Comparison of ENCODE assay signal across 24 cellular contexts in the genomic region with DNA sequence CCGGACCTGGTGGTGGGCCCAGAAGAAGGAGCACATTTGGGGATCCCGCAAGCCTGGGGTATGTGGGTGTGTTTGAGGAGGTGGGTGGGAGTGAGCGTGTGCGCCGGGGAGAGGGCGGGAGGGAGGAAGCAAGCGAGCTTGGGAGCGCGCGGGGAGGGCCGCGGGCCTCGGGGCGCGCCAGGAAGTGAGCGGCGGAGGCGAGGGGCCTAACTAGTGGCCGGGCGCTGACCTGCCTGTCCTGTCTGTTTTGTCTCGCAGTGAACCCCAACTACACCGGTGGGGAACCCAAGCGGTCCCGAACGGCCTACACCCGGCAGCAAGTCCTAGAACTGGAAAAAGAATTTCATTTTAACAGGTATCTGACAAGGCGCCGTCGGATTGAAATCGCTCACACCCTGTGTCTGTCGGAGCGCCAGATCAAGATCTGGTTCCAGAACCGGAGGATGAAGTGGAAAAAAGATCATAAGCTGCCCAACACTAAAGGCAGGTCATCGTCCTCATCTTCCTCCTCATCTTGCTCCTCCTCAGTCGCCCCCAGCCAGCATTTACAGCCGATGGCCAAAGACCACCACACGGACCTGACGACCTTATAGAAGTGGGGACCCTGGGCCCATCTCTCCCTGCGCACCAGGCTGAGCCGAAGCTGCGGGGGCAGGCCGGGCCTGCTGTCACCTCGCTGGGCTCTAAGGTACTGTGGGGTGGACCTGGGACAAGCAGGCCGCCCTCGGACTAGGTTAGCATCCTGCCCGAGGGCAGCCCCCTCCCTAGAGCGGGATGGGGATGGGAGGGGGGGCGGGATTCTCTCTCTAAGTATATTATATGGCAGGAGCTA. TPM values are rescaled to one million over a fixed set of nuclear protein-coding genes. Genes with fewer than 3 reads are reported as not detected.
DNase-seq lines count a peak whose midpoint lies in the region; ATAC-seq and TF ChIP-seq lines count a peak whose summit lies in the region.
"Had no signal": no experiment of that assay in that cellular context is flagged by ENCODE, and none has a peak within 500 bp of the region (broad histone marks: within the 10 kb centered on the region; RNA-seq: fewer than 3 reads in every experiment).

No MANE protein-coding gene starts in this region.

- H3K4me3 Mint-ChIP-seq in activated CD8-positive, alpha-beta memory T cell treated with anti-CD3 and anti-CD28 coated beads, Interleukin-2, amount 10 ng/mL, durations not matched to agents 7 days and 5 days: no peak overlapping the region
- H3K4me3 Mint-ChIP-seq: activated CD4-positive, alpha-beta memory T cell treated with anti-CD3 and anti-CD28 coated beads for 36 hours; effector memory CD8-positive, alpha-beta T cell; HFFc6; stimulated activated memory B cell treated with anti-CD40 and anti-IgM and Interleukin-4, amounts not matched to agents 10 μg/mL and 1 μg/mL and 100 μg/mL, for 72 hours had no signal

- TF ChIP-seq CTCF in astrocyte of the cerebellum (IDR thresholded peaks at IDR 0.05; ENCODE audit: low read depth, low read length, missing control alignments): no peak
- no peak for TF ChIP-seq CTCF in suprapubic skin (IDR thresholded peaks at IDR 0.05)

- peaks cover 16% of the 10 kb centered on the region for H3K4me1 ChIP-seq in suprapubic skin
- H3K4me1 ChIP-seq: A549, foreskin keratinocyte, upper lobe of right lung had no signal

- H3K27ac Mint-ChIP-seq in activated CD8-positive, alpha-beta memory T cell treated with anti-CD3 and anti-CD28 coated beads, Interleukin-2, amount 10 ng/mL, durations not matched to agents 7 days and 5 days: no peak overlapping the region
- H3K27ac Mint-ChIP-seq: activated CD4-positive, alpha-beta memory T cell treated with anti-CD3 and anti-CD28 coated beads for 36 hours; effector memory CD8-positive, alpha-beta T cell; HFFc6; naive thymus-derived CD4-positive, alpha-beta T cell; progenitor cell of endocrine pancreas; stimulated activated memory B cell treated with anti-CD40 and anti-IgM and Interleukin-4, amounts not matched to agents 10 μg/mL and 1 μg/mL and 100 μg/mL, for 72 hours; T-cell had no signal

- TF ChIP-seq POLR2A in suprapubic skin (IDR thresholded peaks at IDR 0.05): no peak

- H3K9me3 Mint-ChIP-seq in activated CD8-positive, alpha-beta memory T cell treated with anti-CD3 and anti-CD28 coated beads, Interleukin-2, amount 10 ng/mL, durations not matched to agents 7 days and 5 days (ENCODE audit: low read depth): no peaks in the 10 kb centered on the region
- H3K9me3 Mint-ChIP-seq: activated CD4-positive, alpha-beta memory T cell treated with anti-CD3 and anti-CD28 coated beads for 36 hours; effector memory CD8-positive, alpha-beta T cell; HFFc6; stimulated activated memory B cell treated with anti-CD40 and anti-IgM and Interleukin-4, amounts not matched to agents 10 μg/mL and 1 μg/mL and 100 μg/mL, for 72 hours; T-cell had no signal

- CTCF ChIA-PET in activated CD8-positive, alpha-beta memory T cell treated with anti-CD3 and anti-CD28 coated beads, Interleukin-2, amount 10 ng/mL, durations not matched to agents 7 days and 5 days (lab: Charles Lee): interaction anchor here (1.1 to 1.3 kb wide), 2 partner anchors 20 to 401 kb away, joined by 3 to 4 read pairs; no protein-coding TSS in a partner anchor

- H3K27me3 Mint-ChIP-seq in activated CD8-positive, alpha-beta memory T cell treated with anti-CD3 and anti-CD28 coated beads, Interleukin-2, amount 10 ng/mL, durations not matched to agents 7 days and 5 days: peaks cover 91% of the 10 kb centered on the region

- H3K4me3 ChIP-seq in astrocyte of the cerebellum (ENCODE audit: low read depth, low read length) (peak overlapping the region; percentile 41), suprapubic skin (peak overlapping the region; percentile 24)
- H3K4me3 ChIP-seq: upper lobe of right lung had no signal

- no peak for TF ChIP-seq EP300 in suprapubic skin (IDR thresholded peaks at IDR 0.05)

- WGBS in suprapubic skin: 63% methylated on average over 44 of the region's 48 CpGs

- peak; percentile 49 for DNase-seq in activated CD8-positive, alpha-beta memory T cell treated with anti-CD3 and anti-CD28 coated beads, Interleukin-2, amount 50 U/mL, for 48 hours
- no peak for DNase-seq in activated CD8-positive, alpha-beta memory T cell treated with anti-CD3 and anti-CD28 coated beads, Interleukin-2, amount 10 ng/mL, durations not matched to agents 7 days and 5 days
- DNase-seq in astrocyte of the cerebellum (ENCODE audit: low read depth) (no peak), kidney tubule cell (ENCODE audit: low spot score) (peak; percentile 62), suprapubic skin (ENCODE audit: low spot score in 2 of 2) (peak; percentile 52 to 65), SIG-M5 treated with dmso at 0.1 percent for 504 hours (lab: John Stamatoyannopoulos, UW; ENCODE audit: unreplicated experiment) (no peak), COR-L47 (lab: John Stamatoyannopoulos, UW) (no peak)
- DNase-seq in activated CD4-positive, alpha-beta T cell treated with anti-CD3 and anti-CD28 coated beads for 1 hour: no peak
- DNase-seq: activated CD4-positive, alpha-beta memory T cell treated with anti-CD3 and anti-CD28 coated beads for 36 hours; activated T-cell treated with anti-CD3 and anti-CD28 coated beads, Interleukin-2, amount 50 U/mL, for 48 hours; CD4-positive, alpha-beta memory T cell; effector memory CD8-positive, alpha-beta T cell; EL; foreskin keratinocyte; HFFc6; naive thymus-derived CD4-positive, alpha-beta T cell; NCI-H226; T-cell; upper lobe of right lung had no signal

- peaks cover 98% of the 10 kb centered on the region for H3K27me3 ChIP-seq in suprapubic skin

- no peak overlapping the region for H3K27ac ChIP-seq in suprapubic skin
- H3K27ac ChIP-seq: cardiac muscle cell, foreskin keratinocyte, upper lobe of right lung, VCaP had no signal

- H3K4me1 Mint-ChIP-seq in activated CD8-positive, alpha-beta memory T cell treated with anti-CD3 and anti-CD28 coated beads, Interleukin-2, amount 10 ng/mL, durations not matched to agents 7 days and 5 days: peaks cover 2% of the 10 kb centered on the region

- no peak for ATAC-seq in activated CD8-positive, alpha-beta memory T cell treated with anti-CD3 and anti-CD28 coated beads, Interleukin-2, amount 10 ng/mL, durations not matched to agents 7 days and 5 days
- ATAC-seq: effector memory CD8-positive, alpha-beta T cell; foreskin keratinocyte; naive thymus-derived CD4-positive, alpha-beta T cell; stimulated activated memory B cell treated with anti-CD40 and anti-IgM and Interleukin-4, amounts not matched to agents 10 μg/mL and 1 μg/mL and 100 μg/mL, for 72 hours; T-cell; upper lobe of right lung had no signal

- no peaks in the 10 kb centered on the region for H3K9me3 ChIP-seq in suprapubic skin
- H3K9me3 ChIP-seq: A549, upper lobe of right lung had no signal

- no peaks in the 10 kb centered on the region for H3K36me3 Mint-ChIP-seq in activated CD8-positive, alpha-beta memory T cell treated with anti-CD3 and anti-CD28 coated beads, Interleukin-2, amount 10 ng/mL, durations not matched to agents 7 days and 5 days
- H3K36me3 Mint-ChIP-seq: CD4-positive, alpha-beta memory T cell; stimulated activated memory B cell treated with anti-CD40 and anti-IgM and Interleukin-4, amounts not matched to agents 10 μg/mL and 1 μg/mL and 100 μg/mL, for 72 hours; T-cell had no signal

- peaks cover 6% of the 10 kb centered on the region for H3K36me3 ChIP-seq in suprapubic skin
- H3K36me3 ChIP-seq: cardiac muscle cell, upper lobe of right lung had no signal

- in situ Hi-C loops in astrocyte of the cerebellum (cut with HindIII; ENCODE audit: low sequenced_read_pairs): no loop called here

RNA-seq across cellular contexts. Expression of a gene that starts 1.2 kb away (rescaled TPM):
- total RNA-seq in activated CD8-positive, alpha-beta memory T cell treated with anti-CD3 and anti-CD28 coated beads, Interleukin-2, amount 10 ng/mL, durations not matched to agents 7 days and 5 days: not detected
- total RNA-seq in suprapubic skin: 1 to 10 TPM in 2 of 4 donors, not detected in 2; 1.9 to 3.1 TPM
- total RNA-seq: activated CD4-positive, alpha-beta memory T cell treated with anti-CD3 and anti-CD28 coated beads for 36 hours; cardiac muscle cell; CD4-positive, alpha-beta memory T cell; naive thymus-derived CD4-positive, alpha-beta T cell; progenitor cell of endocrine pancreas; T-cell had no signal

RNA-seq across cellular contexts. Expression of a gene that starts 4.5 kb away (rescaled TPM):
- total RNA-seq in activated CD8-positive, alpha-beta memory T cell treated with anti-CD3 and anti-CD28 coated beads, Interleukin-2, amount 10 ng/mL, durations not matched to agents 7 days and 5 days: not detected
- total RNA-seq in suprapubic skin: 1 to 10 TPM in 2 of 4 donors, under 1 TPM in 2; 0.49 to 3.5 (median 1.5) TPM
- total RNA-seq: activated CD4-positive, alpha-beta memory T cell treated with anti-CD3 and anti-CD28 coated beads for 36 hours; CD4-positive, alpha-beta memory T cell; naive thymus-derived CD4-positive, alpha-beta T cell; progenitor cell of endocrine pancreas had no signal

RNA-seq across cellular contexts. Expression of a gene that starts 23.1 kb away (rescaled TPM):
- not detected for total RNA-seq in activated CD8-positive, alpha-beta memory T cell treated with anti-CD3 and anti-CD28 coated beads, Interleukin-2, amount 10 ng/mL, durations not matched to agents 7 days and 5 days
- 1 to 10 TPM; 1.4 to 6.0 (median 2.6) TPM for total RNA-seq in suprapubic skin
- total RNA-seq: activated CD4-positive, alpha-beta memory T cell treated with anti-CD3 and anti-CD28 coated beads for 36 hours; cardiac muscle cell; CD4-positive, alpha-beta memory T cell; naive thymus-derived CD4-positive, alpha-beta T cell; progenitor cell of endocrine pancreas; T-cell had no signal

RNA-seq across cellular contexts. Expression of a gene that starts 30.0 kb away (rescaled TPM):
- not detected for total RNA-seq in activated CD8-positive, alpha-beta memory T cell treated with anti-CD3 and anti-CD28 coated beads, Interleukin-2, amount 10 ng/mL, durations not matched to agents 7 days and 5 days
- 1 to 10 TPM in 2 of 4 donors, under 1 TPM in 1, not detected in 1; 0.26 to 3.1 (median 2.6) TPM for total RNA-seq in suprapubic skin
- total RNA-seq: activated CD4-positive, alpha-beta memory T cell treated with anti-CD3 and anti-CD28 coated beads for 36 hours; cardiac muscle cell; CD4-positive, alpha-beta memory T cell; naive thymus-derived CD4-positive, alpha-beta T cell; progenitor cell of endocrine pancreas had no signal

RNA-seq across cellular contexts. Expression of a gene that starts 35.9 kb away (rescaled TPM):
- not detected for total RNA-seq in activated CD8-positive, alpha-beta memory T cell treated with anti-CD3 and anti-CD28 coated beads, Interleukin-2, amount 10 ng/mL, durations not matched to agents 7 days and 5 days
- under 1 TPM in 2 of 4 donors, not detected in 2; 0.85 to 0.89 TPM for total RNA-seq in suprapubic skin
- total RNA-seq: activated CD4-positive, alpha-beta memory T cell treated with anti-CD3 and anti-CD28 coated beads for 36 hours; cardiac muscle cell; CD4-positive, alpha-beta memory T cell; foreskin keratinocyte; HFFc6; naive thymus-derived CD4-positive, alpha-beta T cell; progenitor cell of endocrine pancreas; T-cell had no signal

Comparison
In these comparisons a context has a peak if more than half of its experiments do, and no peak if none do; other contexts are left out.
1. DNase-seq: peak in activated CD8-positive, alpha-beta memory T cell treated with anti-CD3 and anti-CD28 coated beads, Interleukin-2, amount 50 U/mL, for 48 hours (single experiment), kidney tubule cell (single experiment) and suprapubic skin (2 of 2); none in activated CD8-positive, alpha-beta memory T cell treated with anti-CD3 and anti-CD28 coated beads, Interleukin-2, amount 10 ng/mL, durations not matched to agents 7 days and 5 days (single experiment), astrocyte of the cerebellum (single experiment), SIG-M5 treated with dmso at 0.1 percent for 504 hours (single experiment), activated CD4-positive, alpha-beta T cell treated with anti-CD3 and anti-CD28 coated beads for 1 hour (single experiment) and COR-L47 (single experiment).